Comparison of ENCODE assay signal across 11 cellular contexts in genomic region chr15:48974865-48975264, GRCh38. TPM values are rescaled to one million over a fixed set of nuclear protein-coding genes. Genes with fewer than 3 reads are reported as not detected.
A peak's percentile ranks its signal among the peaks of the same experiment; 100 is the strongest.
DNase-seq lines count a peak whose midpoint lies in the region; ATAC-seq, FAIRE-seq and TF ChIP-seq lines count a peak whose summit lies in the region.
"Had no signal": no experiment of that assay in that cellular context is flagged by ENCODE, and none has a peak within 500 bp of the region (broad histone marks: within the 10 kb centered on the region; RNA-seq: fewer than 3 reads in every experiment).

No MANE protein-coding gene starts in this region.

- H3K27me3 ChIP-seq in ACC112 (ENCODE audit: insufficient read depth, low read length) (no peaks in the 10 kb centered on the region), IMR-90 (ENCODE audit: control insufficient read depth, insufficient read depth, low read length) (no peaks in the 10 kb centered on the region), astrocyte (ENCODE audit: insufficient read depth, low read length) (no peaks in the 10 kb centered on the region), mesenchymal stem cell (ENCODE audit: control insufficient read depth in 1 of 2, insufficient read depth in 1 of 2, low read length in 2 of 2) (no peaks in the 10 kb centered on the region), spleen (replicated peaks in 1 of 7) (peaks cover 0 to 14% (median 4%) of the 10 kb centered on the region in 7 donors)

- H3K4me2 ChIP-seq in IMR-90 (ENCODE audit: low read depth, low read length) (no peak overlapping the region), astrocyte (ENCODE audit: low read length) (no peak overlapping the region), mesenchymal stem cell (ENCODE audit: low read length, poor library complexity, severe bottlenecking) (no peak overlapping the region)

- no peaks in the 10 kb centered on the region for H3K36me3 ChIP-seq in ACC112 (ENCODE audit: insufficient read depth, low read length)
- no peaks in the 10 kb centered on the region for H3K36me3 ChIP-seq in IMR-90 (ENCODE audit: control insufficient read depth, insufficient read depth, low read length)
- H3K36me3 ChIP-seq in astrocyte (ENCODE audit: insufficient read depth, low read length): no peaks in the 10 kb centered on the region
- no peaks in the 10 kb centered on the region for H3K36me3 ChIP-seq in mesenchymal stem cell (ENCODE audit: control insufficient read depth in 1 of 2, insufficient read depth in 2 of 2, low read depth in 1 of 2, low read length in 2 of 2)
- H3K36me3 ChIP-seq in spleen: no peaks in the 10 kb centered on the region

- H3K23ac ChIP-seq in IMR-90 (ENCODE audit: low read depth, low read length): no peak overlapping the region
- no peak overlapping the region for H3K23ac ChIP-seq in mesenchymal stem cell (ENCODE audit: low read length in 2 of 2)

- H4K8ac ChIP-seq in IMR-90 (ENCODE audit: low read depth in 2 of 2, low read length in 2 of 2): peak overlapping the region in 1 of 2 experiments; percentile 64; a peak in 2 of 4 replicates
- H4K8ac ChIP-seq in mesenchymal stem cell (ENCODE audit: low read length): no peak overlapping the region

- no peak overlapping the region; the same call in 1 of the 2 replicates for H2BK20ac ChIP-seq in IMR-90 (ENCODE audit: low read depth, low read length)

- no peak overlapping the region for H3K56ac ChIP-seq in IMR-90 (ENCODE audit: extremely low read depth, insufficient read depth, low read length)

- CTCF ChIA-PET in IMR-90 (lab: Yijun Ruan, JAX): interaction anchor here (0.6 to 2.8 kb wide), 5 partner anchors 10 to 1148 kb away, joined by 4 to 34 read pairs (median 7); partner anchors contain the start of gene SHC4

- H2AK9ac ChIP-seq in IMR-90 (replicated peaks; ENCODE audit: low read depth, low read length, poor library complexity): no peak overlapping the region

- H3K27ac ChIP-seq in ACC112 (ENCODE audit: low read depth, low read length) (no peak overlapping the region), IMR-90 (ENCODE audit: insufficient read depth, low read length) (no peak overlapping the region), astrocyte (ENCODE audit: low read depth, low read length) (no peak overlapping the region), mesenchymal stem cell (ENCODE audit: low read length, poor library complexity, severe bottlenecking) (no peak overlapping the region), spleen (no peak overlapping the region)

- ATAC-seq in IMR-90 (ENCODE audit: low read depth): no peak
- no peak for ATAC-seq in GM19395 (IDR thresholded peaks at IDR 0.05; ENCODE audit: unreplicated experiment)

- no peak for FAIRE-seq in astrocyte (lab: Jason Lieb, UNC)
- FAIRE-seq: TTC549 had no signal

- H3K79me1 ChIP-seq in IMR-90 (ENCODE audit: low read depth in 1 of 2, low read length in 2 of 2): no peaks in the 10 kb centered on the region
- H3K79me1 ChIP-seq in mesenchymal stem cell (replicated peaks; ENCODE audit: low read length, poor library complexity, severe bottlenecking): no peaks in the 10 kb centered on the region

- H3K4me1 ChIP-seq in ACC112 (ENCODE audit: control insufficient read depth, insufficient read depth, low read length, unreplicated experiment) (peaks cover 10% of the 10 kb centered on the region), IMR-90 (ENCODE audit: control insufficient read depth, insufficient read depth, low read length) (no peaks in the 10 kb centered on the region; the same call in 1 of the 2 replicates), astrocyte (ENCODE audit: insufficient read depth, low read length) (peaks cover 5% of the 10 kb centered on the region), mesenchymal stem cell (ENCODE audit: control insufficient read depth, insufficient read depth, low read depth, low read length) (peaks cover 11% of the 10 kb centered on the region), spleen (peaks cover 0 to 15% (median 11%) of the 10 kb centered on the region in 6 donors)

- H3K79me2 ChIP-seq in ACC112 (ENCODE audit: control insufficient read depth, insufficient read depth, low read length, unreplicated experiment) (no peaks in the 10 kb centered on the region), astrocyte (ENCODE audit: insufficient read depth, low read length) (no peaks in the 10 kb centered on the region)

- no peak overlapping the region for H3K4me3 ChIP-seq in ACC112 (ENCODE audit: low read depth, low read length)
- H3K4me3 ChIP-seq in IMR-90 (ENCODE audit: insufficient read depth, low read depth, low read length): no peak overlapping the region
- H3K4me3 ChIP-seq in astrocyte (ENCODE audit: insufficient read depth, low read depth, low read length): no peak overlapping the region
- no peak overlapping the region for H3K4me3 ChIP-seq in mesenchymal stem cell (ENCODE audit: insufficient read depth in 1 of 2, low read depth in 1 of 2, low read length in 2 of 2)
- no peak overlapping the region for H3K4me3 ChIP-seq in spleen

- TF ChIP-seq POLR2A in IMR-90 (IDR thresholded peaks at IDR 0.05; ENCODE audit: low read depth, low read length): no peak
- TF ChIP-seq POLR2A in spleen (IDR thresholded peaks at IDR 0.05): no peak

- no peaks in the 10 kb centered on the region for H3K27me3 Mint-ChIP-seq in astrocyte (ENCODE audit: low read depth, unreplicated experiment)

- no peak overlapping the region for H4K5ac ChIP-seq in IMR-90 (ENCODE audit: low read depth, low read length)

- TF ChIP-seq RAD21 in IMR-90 (IDR thresholded peaks at IDR 0.05; ENCODE audit: low read length): no peak

- H3K14ac ChIP-seq in IMR-90 (replicated peaks; ENCODE audit: low read depth, low read length): peak overlapping the region; percentile 40; the same call in 1 of the 2 replicates
- no peak overlapping the region for H3K14ac ChIP-seq in mesenchymal stem cell (ENCODE audit: low read length in 2 of 2)

- H3K18ac ChIP-seq in IMR-90 (ENCODE audit: low read depth, low read length): no peak overlapping the region
- no peak overlapping the region for H3K18ac ChIP-seq in mesenchymal stem cell (ENCODE audit: low read depth in 1 of 2, low read length in 2 of 2)

- peak overlapping the region; percentile 23 for H3K4me3 Mint-ChIP-seq in astrocyte (ENCODE audit: unreplicated experiment)

- in situ Hi-C loops in IMR-90 (cut with MboI; ENCODE audit: low sequenced_read_pairs): loop anchor here (25.0 kb wide), 1 partner anchor 613 kb away; no protein-coding TSS in a partner anchor

- DNase-seq in IMR-90 (no peak), astrocyte (ENCODE audit: low read depth) (no peak), mesenchymal stem cell (peak; percentile 25), spleen (no peak), posterior vena cava (ENCODE audit: low spot score) (no peak), GOT3 (lab: John Stamatoyannopoulos, UW) (no peak)
- DNase-seq: central memory CD4-positive, alpha-beta T cell; left ventricle myocardium superior had no signal

- TF ChIP-seq CTCF in IMR-90 (conservative IDR thresholded peaks at IDR 0.05; ENCODE audit: low read depth, low read length) (no peak), astrocyte (IDR thresholded peaks at IDR 0.05; ENCODE audit: insufficient read depth, low read depth, low read length) (peak; percentile 11), spleen (IDR thresholded peaks at IDR 0.05 in 8 of 11, conservative IDR thresholded peaks at IDR 0.05 in 3 of 11) (no peak)

- H3K9me3 ChIP-seq in IMR-90 (ENCODE audit: control insufficient read depth, insufficient read depth, low read length) (no peaks in the 10 kb centered on the region), astrocyte (ENCODE audit: insufficient read depth, low read depth, low read length) (no peaks in the 10 kb centered on the region), mesenchymal stem cell (ENCODE audit: control insufficient read depth, low read length) (no peaks in the 10 kb centered on the region), spleen (no peaks in the 10 kb centered on the region)

- H2AFZ ChIP-seq in ACC112 (ENCODE audit: low read length, unreplicated experiment) (peak overlapping the region; percentile 91), IMR-90 (replicated peaks; ENCODE audit: low read length, poor library complexity) (peak overlapping the region; percentile 69), astrocyte (ENCODE audit: low read depth, low read length) (no peak overlapping the region), mesenchymal stem cell (ENCODE audit: low read depth, low read length) (no peak overlapping the region)

- H2BK120ac ChIP-seq in IMR-90 (ENCODE audit: low read depth, low read length): no peak overlapping the region
- H2BK120ac ChIP-seq in mesenchymal stem cell (ENCODE audit: low read depth, low read length): no peak overlapping the region

- H2AK5ac ChIP-seq in IMR-90 (ENCODE audit: low read depth, low read length) (no peak overlapping the region), mesenchymal stem cell (ENCODE audit: low read length, severe bottlenecking) (no peak overlapping the region)

- H3K27ac Mint-ChIP-seq in astrocyte (ENCODE audit: unreplicated experiment): peak overlapping the region; percentile 15

- BruUV-seq in IMR-90 (replicated peaks; lab: Mats Ljungman, UMichigan): no TSS peak

- H3K9ac ChIP-seq in IMR-90 (ENCODE audit: low read depth, low read length) (no peak overlapping the region), astrocyte (ENCODE audit: low read length) (peak overlapping the region; percentile 76), mesenchymal stem cell (ENCODE audit: low read length) (peak overlapping the region; percentile 87)

- no peak overlapping the region for H2BK15ac ChIP-seq in IMR-90 (ENCODE audit: low read depth, low read length)
- H2BK15ac ChIP-seq in mesenchymal stem cell (ENCODE audit: low read depth, poor library complexity, severe bottlenecking): no peak overlapping the region

- no CpG with 5 or more reads among the region's 2 CpGs for WGBS in IMR-90 (ENCODE audit: extremely low coverage in 2 of 2, insufficient read length in 1 of 2), 2 experiments
- 96% methylated on average over 1 of the region's 2 CpGs for WGBS in mesenchymal stem cell
- 56 to 84% (median 75%) methylated on average over 2 of the region's 2 CpGs for WGBS in spleen, 5 donors

- 0 out of 2 replicates have a peak, but pooled peaks cover 2% of the 10 kb centered on the region for H3K9me1 ChIP-seq in IMR-90 (ENCODE audit: insufficient read depth, low read length)

- dilution Hi-C loops in IMR-90 (cut with HindIII; ENCODE audit: low sequenced_read_pairs, unreplicated experiment): no loop called here

- H3K4ac ChIP-seq in IMR-90 (ENCODE audit: low read depth, low read length) (no peak overlapping the region), mesenchymal stem cell (ENCODE audit: low read depth in 1 of 2, low read length in 2 of 2) (no peak overlapping the region)

- peaks cover 7% of the 10 kb centered on the region for H3K4me1 Mint-ChIP-seq in astrocyte (ENCODE audit: low read depth, unreplicated experiment)

- H4K20me1 ChIP-seq in IMR-90 (ENCODE audit: insufficient read depth, low read length) (no peaks in the 10 kb centered on the region), astrocyte (ENCODE audit: insufficient read depth, low read length) (no peaks in the 10 kb centered on the region)

- H3K9me3 Mint-ChIP-seq in astrocyte (ENCODE audit: unreplicated experiment): peaks cover 4% of the 10 kb centered on the region

- intact Hi-C loops in IMR-90 (cut with micrococcal nuclease): no loop called here
- intact Hi-C loops in spleen (cut with DNase I; ENCODE audit: low total_unique reads): no loop called here
- intact Hi-C loops in posterior vena cava (cut with DNase I): no loop called here

- H2BK5ac ChIP-seq in IMR-90 (ENCODE audit: low read depth, low read length, poor library complexity, severe bottlenecking) (no peak overlapping the region), mesenchymal stem cell (ENCODE audit: low read depth, low read length, poor library complexity, severe bottlenecking) (no peak overlapping the region)

- no peak overlapping the region for H4K91ac ChIP-seq in IMR-90 (ENCODE audit: insufficient read depth, low read depth, low read length)
- H4K91ac ChIP-seq in mesenchymal stem cell (ENCODE audit: low read length): no peak overlapping the region

- POLR2A ChIA-PET in IMR-90 (lab: Charles Lee; ENCODE audit: unreplicated experiment): interaction anchor here (0.7 kb wide), 1 partner anchor 95 kb away, joined by 3 read pairs; no protein-coding TSS in a partner anchor

- no peak overlapping the region for H2BK12ac ChIP-seq in mesenchymal stem cell (ENCODE audit: low read length in 2 of 2)

- H3K36me3 Mint-ChIP-seq in astrocyte (ENCODE audit: low read depth, unreplicated experiment): peaks cover 1% of the 10 kb centered on the region

RNA-seq across cellular contexts. Expression of gene SHC4, which starts 11.1 kb away (rescaled TPM):
- total RNA-seq in IMR-90 (2012; rRNA removed): 2.5 and 2.7 TPM in 2 replicates
- polyA plus RNA-seq in IMR-90 (2012; rRNA removed): 0.91 and 0.95 TPM in 2 replicates
- 0.34 and 0.49 TPM in 2 replicates for polyA plus RNA-seq in IMR-90 (2012; cell fraction: cytosol; rRNA removed)
- polyA plus RNA-seq in IMR-90 (2012; cell fraction: nucleus; rRNA removed; ENCODE audit: low replicate concordance): 0.65 and 2.8 TPM in 2 replicates
- total RNA-seq in astrocyte: 2.7 and 3.7 TPM in 2 replicates
- 1.6 TPM for polyA plus RNA-seq in mesenchymal stem cell (2013, experiment 1 of 2)
- polyA plus RNA-seq in mesenchymal stem cell (2013, experiment 2 of 2): 1.7 TPM
- total RNA-seq in spleen: under 1 TPM in 2 of 7 donors, not detected in 5; 0.26 to 0.27 TPM
- under 1 TPM; 0.20 to 0.42 (median 0.27) TPM for polyA plus RNA-seq in spleen
- total RNA-seq in posterior vena cava: 1 to 10 TPM; 6.2 to 9.7 TPM

Comparison
In these comparisons a context has a peak if more than half of its experiments do, and no peak if none do; other contexts are left out.
1. H2AFZ ChIP-seq: peak in ACC112 (single experiment) and IMR-90 (single experiment); none in astrocyte (single experiment) and mesenchymal stem cell (single experiment).